8 cellular contexts compared by ENCODE assay signal in the genomic region with DNA sequence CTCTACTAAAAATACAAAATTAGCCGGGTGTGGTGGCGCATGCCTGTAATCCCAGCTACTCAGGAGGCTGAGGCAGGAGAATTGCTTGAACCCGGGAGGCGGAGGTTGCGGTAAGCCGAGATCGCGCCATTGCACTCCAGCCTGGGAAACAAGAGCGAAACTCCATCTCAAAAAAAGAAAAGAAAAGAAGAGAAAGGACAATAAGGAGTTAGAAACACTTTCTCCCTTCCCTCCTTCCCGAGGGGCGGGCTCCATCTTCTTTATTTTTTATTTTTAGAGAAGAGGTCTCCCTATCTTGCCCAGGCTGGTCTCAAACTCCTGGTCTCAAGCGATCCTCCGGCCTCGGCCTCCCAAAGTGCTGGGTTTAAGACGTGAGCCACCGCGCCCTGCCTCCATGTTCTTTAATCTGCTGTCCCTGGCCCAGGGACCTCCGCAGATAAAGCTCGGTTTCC. TPM values are rescaled to one million over a fixed set of nuclear protein-coding genes. Genes with fewer than 3 reads are reported as not detected.
DNase-seq lines count a peak whose midpoint lies in the region; ATAC-seq and TF ChIP-seq lines count a peak whose summit lies in the region.
"Not testable (repeated sequence)": the region's sequence is repeated elsewhere in the genome, so short reads cannot be mapped to it uniquely, and the experiment has no call there.

No MANE protein-coding gene starts in this region.

- H3K27me3 ChIP-seq in BJ (ENCODE audit: control insufficient read depth, insufficient read depth, low read length); HAP-1 (ENCODE audit: low read depth); SJSA1 (replicated peaks); iPS-20b (ENCODE audit: insufficient read depth, low read length); subcutaneous abdominal adipose tissue (ENCODE audit: control insufficient read depth in 5 of 5, insufficient read depth in 4 of 5, low read length in 5 of 5): not testable (repeated sequence)

- POLR2A ChIA-PET in BJ (lab: Charles Lee): interaction anchor here (1.0 to 1.8 kb wide), 3 partner anchors 12 to 24 kb away, joined by 3 to 10 read pairs (median 3); no protein-coding TSS in a partner anchor

- TF ChIP-seq CTCF in BJ (IDR thresholded peaks at IDR 0.05; ENCODE audit: insufficient read depth, low read depth, low read length); neural crest cell (conservative IDR thresholded peaks at IDR 0.05): not testable (repeated sequence)

- not testable (repeated sequence) for DNase-seq in BJ (ENCODE audit: low read depth); HAP-1 (ENCODE audit: low spot score in 2 of 2); SJSA1 (ENCODE audit: low read depth in 1 of 2, low spot score in 2 of 2); activated naive CD8-positive, alpha-beta T cell treated with anti-CD3 and anti-CD28 coated beads for 36 hours; effector memory CD8-positive, alpha-beta T cell; neural crest cell (ENCODE audit: low read depth, low spot score)

- peaks cover 18% of the 10 kb centered on the region for H3K4me1 ChIP-seq in HAP-1
- peaks cover 22% of the 10 kb centered on the region for H3K4me1 ChIP-seq in SJSA1 (replicated peaks)
- not testable (repeated sequence) for H3K4me1 ChIP-seq in iPS-20b (ENCODE audit: insufficient read depth, low read length)
- peaks cover 8 to 19% (median 13%) of the 10 kb centered on the region in 5 donors for H3K4me1 ChIP-seq in subcutaneous abdominal adipose tissue (ENCODE audit: control insufficient read depth in 5 of 5, insufficient read depth in 5 of 5, low read length in 5 of 5)

- H3K27me3 Mint-ChIP-seq in activated naive CD8-positive, alpha-beta T cell treated with anti-CD3 and anti-CD28 coated beads for 36 hours; effector memory CD8-positive, alpha-beta T cell; neural crest cell (ENCODE audit: low read depth): not testable (repeated sequence)

- not testable (repeated sequence) for H3K36me3 ChIP-seq in BJ (ENCODE audit: control insufficient read depth, insufficient read depth, low read length); HAP-1 (replicated peaks); SJSA1; iPS-20b (ENCODE audit: insufficient read depth, low read depth, low read length); subcutaneous abdominal adipose tissue (ENCODE audit: control insufficient read depth in 5 of 5, insufficient read depth in 5 of 5, low read length in 5 of 5)

- H3K36me3 Mint-ChIP-seq in activated naive CD8-positive, alpha-beta T cell treated with anti-CD3 and anti-CD28 coated beads for 36 hours: peaks cover 14% of the 10 kb centered on the region
- peaks cover 24% of the 10 kb centered on the region for H3K36me3 Mint-ChIP-seq in effector memory CD8-positive, alpha-beta T cell (ENCODE audit: insufficient read depth)
- H3K36me3 Mint-ChIP-seq in neural crest cell (ENCODE audit: low read depth): not testable (repeated sequence)

- H3K9me3 ChIP-seq in HAP-1; SJSA1 (replicated peaks); iPS-20b (ENCODE audit: insufficient read depth, low read depth, low read length); subcutaneous abdominal adipose tissue (ENCODE audit: control insufficient read depth in 5 of 5, low read length in 5 of 5): not testable (repeated sequence)

- ATAC-seq in effector memory CD8-positive, alpha-beta T cell (replicated peaks): not testable (repeated sequence)

- H3K4me3 Mint-ChIP-seq in activated naive CD8-positive, alpha-beta T cell treated with anti-CD3 and anti-CD28 coated beads for 36 hours: peak overlapping the region; percentile 84
- H3K4me3 Mint-ChIP-seq in effector memory CD8-positive, alpha-beta T cell: peak overlapping the region; percentile 77 to 78
- peak overlapping the region; percentile 79 for H3K4me3 Mint-ChIP-seq in neural crest cell

- H3K9ac ChIP-seq in iPS-20b (ENCODE audit: low read depth, low read length): not testable (repeated sequence)
- H3K9ac ChIP-seq in subcutaneous abdominal adipose tissue (ENCODE audit: low read length in 5 of 5): peak overlapping the region in 1 of 5 donors; percentile 20

- peaks cover 70% of the 10 kb centered on the region for H3K4me1 Mint-ChIP-seq in activated naive CD8-positive, alpha-beta T cell treated with anti-CD3 and anti-CD28 coated beads for 36 hours
- H3K4me1 Mint-ChIP-seq in effector memory CD8-positive, alpha-beta T cell (ENCODE audit: low read depth in 2 of 2): peaks cover 36 to 39% of the 10 kb centered on the region in 2 donors
- H3K4me1 Mint-ChIP-seq in neural crest cell: peaks cover 33% of the 10 kb centered on the region

- H3K4me3 ChIP-seq in BJ (ENCODE audit: low read depth, low read length): peak overlapping the region; percentile 53; the same call in 1 of the 2 replicates
- H3K4me3 ChIP-seq in HAP-1: peak overlapping the region; percentile 42; the same call in 1 of the 2 replicates
- peak overlapping the region; percentile 49 for H3K4me3 ChIP-seq in SJSA1
- peak overlapping the region; percentile 84; the same call in 1 of the 2 replicates for H3K4me3 ChIP-seq in iPS-20b (ENCODE audit: low read length)
- H3K4me3 ChIP-seq in subcutaneous abdominal adipose tissue (ENCODE audit: low read depth in 1 of 5, low read length in 5 of 5): peak overlapping the region; percentile 66 to 79 (median 75)

- peak overlapping the region; percentile 100 for H3K27ac Mint-ChIP-seq in activated naive CD8-positive, alpha-beta T cell treated with anti-CD3 and anti-CD28 coated beads for 36 hours
- peak overlapping the region; percentile 95 to 97 for H3K27ac Mint-ChIP-seq in effector memory CD8-positive, alpha-beta T cell
- not testable (repeated sequence) for H3K27ac Mint-ChIP-seq in neural crest cell (ENCODE audit: unreplicated experiment)

- H3K27ac ChIP-seq in SJSA1 (peak overlapping the region; percentile 96), subcutaneous abdominal adipose tissue (ENCODE audit: low read depth, low read length) (peak overlapping the region; percentile 97)
- H3K27ac ChIP-seq in iPS-20b (ENCODE audit: low read length): not testable (repeated sequence)

- H3K9me3 Mint-ChIP-seq in activated naive CD8-positive, alpha-beta T cell treated with anti-CD3 and anti-CD28 coated beads for 36 hours; effector memory CD8-positive, alpha-beta T cell; neural crest cell: not testable (repeated sequence)

- CTCF ChIA-PET in BJ (lab: Yijun Ruan, JAX): interaction anchor here (1.0 to 1.3 kb wide), 3 partner anchors 10 to 71 kb away, joined by 3 read pairs; no protein-coding TSS in a partner anchor

- in situ Hi-C loops in HAP-1 (cut with MboI; ENCODE audit: low sequenced_read_pairs): not testable (repeated sequence)

RNA-seq across cellular contexts. Expression of gene DDIT4, which starts 23.1 kb away (rescaled TPM):
- polyA plus RNA-seq in BJ (2011; rRNA removed): 152 and 174 TPM in 2 replicates
- 160 and 201 TPM in 2 replicates for polyA minus RNA-seq in BJ (2011; rRNA and poly(A)+ RNA removed)
- 13.6 and 20.6 TPM in 2 replicates for total RNA-seq in SJSA1 (2014; rRNA removed; shearing (Covaris generic))
- 100 to 1,000 TPM; 422 to 424 TPM for total RNA-seq in activated naive CD8-positive, alpha-beta T cell treated with anti-CD3 and anti-CD28 coated beads for 36 hours
- 68.6 and 80.1 TPM in 2 replicates for total RNA-seq in neural crest cell

RNA-seq across cellular contexts. Expression of gene DNAJB12, which starts 57.9 kb away (rescaled TPM):
- polyA plus RNA-seq in BJ (2011; rRNA removed): 26.4 and 38.8 TPM in 2 replicates
- polyA minus RNA-seq in BJ (2011; rRNA and poly(A)+ RNA removed): 25.6 and 25.9 TPM in 2 replicates
- 36.1 and 42.3 TPM in 2 replicates for total RNA-seq in SJSA1 (2014; rRNA removed; shearing (Covaris generic))
- total RNA-seq in activated naive CD8-positive, alpha-beta T cell treated with anti-CD3 and anti-CD28 coated beads for 36 hours: 10 to 100 TPM; 25.2 to 25.6 TPM
- total RNA-seq in neural crest cell: 32.4 and 36.5 TPM in 2 replicates
